ENCODE assay signal across 20 cellular contexts in genomic region chr1:23303524-23303923, GRCh38. TPM values are rescaled to one million over a fixed set of nuclear protein-coding genes. Genes with fewer than 3 reads are reported as not detected.
DNase-seq lines count a peak whose midpoint lies in the region; ATAC-seq, FAIRE-seq and TF ChIP-seq lines count a peak whose summit lies in the region.
"Had no signal": no experiment of that assay in that cellular context is flagged by ENCODE, and none has a peak within 500 bp of the region (broad histone marks: within the 10 kb centered on the region; RNA-seq: fewer than 3 reads in every experiment).

No MANE protein-coding gene starts in this region.

- 58 to 60% methylated on average over 2 of the region's 2 CpGs for WGBS in upper lobe of left lung, 2 donors

- H3K36me3 ChIP-seq in cardiac muscle cell (peaks cover 60% of the 10 kb centered on the region), astrocyte (ENCODE audit: insufficient read depth, low read length) (peaks cover 52% of the 10 kb centered on the region), left lung (peaks cover 0 to 66% of the 10 kb centered on the region in 2 donors), upper lobe of left lung (peaks cover 2 to 77% (median 6%) of the 10 kb centered on the region in 4 donors)

- H3K9ac ChIP-seq in astrocyte (ENCODE audit: low read length) = no peak overlapping the region
- H3K9ac ChIP-seq: KMS-11 had no signal

- no peaks in the 10 kb centered on the region for H4K20me1 ChIP-seq in astrocyte (ENCODE audit: insufficient read depth, low read length)

- TF ChIP-seq CTCF in cardiac muscle cell (IDR thresholded peaks at IDR 0.05; ENCODE audit: low read depth, low read length) (no peak), astrocyte (IDR thresholded peaks at IDR 0.05; ENCODE audit: insufficient read depth, low read depth, low read length) (no peak), left lung (IDR thresholded peaks at IDR 0.05) (no peak), upper lobe of left lung (IDR thresholded peaks at IDR 0.05) (no peak), glutamatergic neuron (IDR thresholded peaks at IDR 0.05; ENCODE audit: partially characterized antibody, unreplicated experiment) (no peak)

- H3K4me1 ChIP-seq in cardiac muscle cell (ENCODE audit: low read depth) (no peaks in the 10 kb centered on the region), astrocyte (ENCODE audit: insufficient read depth, low read length) (no peaks in the 10 kb centered on the region), left lung (peaks cover 0 to 6% of the 10 kb centered on the region in 2 donors), upper lobe of left lung (peaks cover 0 to 25% (median 6%) of the 10 kb centered on the region in 4 donors)

- TF ChIP-seq EP300 in upper lobe of left lung (IDR thresholded peaks at IDR 0.05) = no peak

- H3K4me3 Mint-ChIP-seq in astrocyte (ENCODE audit: unreplicated experiment) (no peak overlapping the region), glutamatergic neuron (ENCODE audit: unreplicated experiment) (no peak overlapping the region)
- H3K4me3 Mint-ChIP-seq: CD4-positive, alpha-beta memory T cell had no signal

- H3K9me3 ChIP-seq in cardiac muscle cell (ENCODE audit: low read depth) (no peaks in the 10 kb centered on the region), astrocyte (ENCODE audit: insufficient read depth, low read depth, low read length) (no peaks in the 10 kb centered on the region), left lung (no peaks in the 10 kb centered on the region), upper lobe of left lung (no peaks in the 10 kb centered on the region)
- H3K9me3 ChIP-seq: MG63 had no signal

- H3K27ac Mint-ChIP-seq in astrocyte (ENCODE audit: unreplicated experiment) (no peak overlapping the region), glutamatergic neuron (ENCODE audit: unreplicated experiment) (no peak overlapping the region)

- H3K4me2 ChIP-seq in astrocyte (ENCODE audit: low read length) = no peak overlapping the region
- H3K4me2 ChIP-seq: KMS-11, PC-9 had no signal

- H3K27ac ChIP-seq in cardiac muscle cell (peak overlapping the region; percentile 4), astrocyte (ENCODE audit: low read depth, low read length) (no peak overlapping the region), left lung (peak overlapping the region; percentile 2 to 34), upper lobe of left lung (peak overlapping the region in 3 of 4 donors; percentile 36 to 76 (median 73))
- H3K27ac ChIP-seq: KMS-11, PC-9 had no signal

- H3K4me3 ChIP-seq in cardiac muscle cell = no peak overlapping the region
- H3K4me3 ChIP-seq in astrocyte (ENCODE audit: insufficient read depth, low read depth, low read length) = no peak overlapping the region
- H3K4me3 ChIP-seq in left lung = no peak overlapping the region
- H3K4me3 ChIP-seq in upper lobe of left lung = no peak overlapping the region
- H3K4me3 ChIP-seq: MG63, PC-9 had no signal

- H3K27me3 Mint-ChIP-seq in astrocyte (ENCODE audit: low read depth, unreplicated experiment) (no peaks in the 10 kb centered on the region), glutamatergic neuron (ENCODE audit: unreplicated experiment) (no peaks in the 10 kb centered on the region)
- H3K27me3 Mint-ChIP-seq: CD4-positive, alpha-beta memory T cell had no signal

- H3K79me2 ChIP-seq in astrocyte (ENCODE audit: insufficient read depth, low read length) = peaks cover 7% of the 10 kb centered on the region

- H3K36me3 Mint-ChIP-seq in astrocyte (ENCODE audit: low read depth, unreplicated experiment) (peaks cover 2% of the 10 kb centered on the region), glutamatergic neuron (ENCODE audit: unreplicated experiment) (no peaks in the 10 kb centered on the region)

- no peaks in the 10 kb centered on the region for H3K9me3 Mint-ChIP-seq in astrocyte (ENCODE audit: unreplicated experiment)
- no peaks in the 10 kb centered on the region for H3K9me3 Mint-ChIP-seq in glutamatergic neuron (ENCODE audit: unreplicated experiment)
- H3K9me3 Mint-ChIP-seq: CD4-positive, alpha-beta memory T cell had no signal

- intact Hi-C loops in left cardiac atrium (cut with DNase I) (no loop called here), left lung (cut with DNase I) (loop anchor here in 1 of 2 donors (10.0 kb wide), 1 partner anchor 101 kb away; no protein-coding TSS in a partner anchor)

- ATAC-seq in left cardiac atrium (no peak), left lung (no peak), upper lobe of left lung (ENCODE audit: low FRiP score in 2 of 2) (no peak), GM19328 (IDR thresholded peaks at IDR 0.05; ENCODE audit: unreplicated experiment) (no peak)

- H3K27me3 ChIP-seq in cardiac muscle cell = no peaks in the 10 kb centered on the region
- no peaks in the 10 kb centered on the region for H3K27me3 ChIP-seq in astrocyte (ENCODE audit: insufficient read depth, low read length)
- no peaks in the 10 kb centered on the region for H3K27me3 ChIP-seq in left lung
- no peaks in the 10 kb centered on the region for H3K27me3 ChIP-seq in upper lobe of left lung
- H3K27me3 ChIP-seq: MG63 had no signal

- H3K4me1 Mint-ChIP-seq in astrocyte (ENCODE audit: low read depth, unreplicated experiment) (no peaks in the 10 kb centered on the region), glutamatergic neuron (ENCODE audit: low read depth, unreplicated experiment) (no peaks in the 10 kb centered on the region)

- DNase-seq in cardiac muscle cell (ENCODE audit: low read depth in 1 of 2, low spot score in 1 of 2) = no peak
- no peak for DNase-seq in left cardiac atrium
- no peak for DNase-seq in astrocyte (ENCODE audit: low read depth)
- DNase-seq in left lung = no peak
- no peak for DNase-seq in upper lobe of left lung
- DNase-seq in RKO (ENCODE audit: low spot score) = no peak
- no peak for DNase-seq in glutamatergic neuron
- DNase-seq: ACHN; CD4-positive, alpha-beta memory T cell; GF-D8; MG63; NCI-H1105; NCI-H187 treated with DMSO at 0.1 percent for 48 hours; NCI-H2171; NCI-H446 treated with DMSO at 0.1 percent for 48 hours; NCI-H748 treated with DMSO at 0.1 percent for 48 hours; PC-9 had no signal

- peak; percentile 20 for FAIRE-seq in astrocyte (lab: Jason Lieb, UNC)
- FAIRE-seq: H54 had no signal

- TF ChIP-seq POLR2A in upper lobe of left lung (IDR thresholded peaks at IDR 0.05) = no peak

- no peak overlapping the region for H2AFZ ChIP-seq in astrocyte (ENCODE audit: low read depth, low read length)
- H2AFZ ChIP-seq: PC-9 had no signal

RNA-seq across cellular contexts. Expression of gene HNRNPR, which starts 40.6 kb away (rescaled TPM):
- total RNA-seq in cardiac muscle cell (122 and 142 TPM in 2 replicates), left cardiac atrium (10 to 100 TPM; 57.3 to 79.8 TPM), astrocyte (109 and 113 TPM in 2 replicates), left lung (100 to 1,000 TPM in 1 of 2 donors, 10 to 100 TPM in 1; 84.3 to 108 TPM), upper lobe of left lung (10 to 100 TPM; 43.9 to 97.7 (median 73.5) TPM), glutamatergic neuron (ENCODE audit: unreplicated experiment) (189 TPM)
- polyA plus RNA-seq in cardiac muscle cell = 149 and 154 TPM in 2 replicates
